18 cellular contexts compared by ENCODE assay signal in the genomic region with DNA sequence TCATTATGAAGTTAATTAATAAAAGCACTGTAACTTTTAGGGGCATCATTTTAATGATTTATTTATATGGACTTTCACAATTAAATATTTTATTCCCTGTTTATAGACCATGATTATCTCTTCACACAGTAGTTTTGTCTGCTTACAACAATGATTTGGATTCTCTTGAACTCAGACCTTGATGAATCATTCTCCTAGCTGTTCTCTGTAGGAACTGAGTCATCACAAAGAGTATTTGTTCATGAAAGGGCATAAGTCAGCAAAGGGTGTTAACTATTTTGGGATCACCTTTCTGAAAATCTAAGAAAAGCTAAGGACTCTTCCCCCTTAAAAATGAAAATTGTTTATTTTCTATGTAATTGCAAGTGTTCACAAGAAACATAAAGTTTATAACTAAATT.
DNase-seq lines count a peak whose midpoint lies in the region; ATAC-seq and TF ChIP-seq lines count a peak whose summit lies in the region.
"Had no signal": no experiment of that assay in that cellular context is flagged by ENCODE, and none has a peak within 500 bp of the region (broad histone marks: within the 10 kb centered on the region; RNA-seq: fewer than 3 reads in every experiment).

No MANE protein-coding gene starts in this region.

- TF ChIP-seq CTCF in foreskin keratinocyte (conservative IDR thresholded peaks at IDR 0.05): no peak

- H3K4me3 ChIP-seq in adipocyte (ENCODE audit: low read length): no peak overlapping the region

- ATAC-seq in foreskin keratinocyte (peak; percentile 90), HG02970 (IDR thresholded peaks at IDR 0.05; ENCODE audit: low FRiP score, unreplicated experiment) (no peak), GM21367 (IDR thresholded peaks at IDR 0.05; ENCODE audit: unreplicated experiment) (no peak)
- ATAC-seq: activated CD4-positive, CD25-positive, alpha-beta regulatory T cell treated with anti-CD3 and anti-CD28 coated beads, Interleukin-2, amount 50 U/mL, for 24 hours; stimulated activated naive B cell treated with anti-CD40 and anti-IgM and Interleukin-4, amounts not matched to agents 10 μg/mL and 1 μg/mL and 100 μg/mL, for 72 hours had no signal

- no peak overlapping the region for H3K27ac ChIP-seq in foreskin keratinocyte

- DNase-seq in AG20443 (ENCODE audit: low spot score) (peak; percentile 9), HS-5 (ENCODE audit: low read depth) (peak; percentile 37), adipocyte (ENCODE audit: low read depth) (peak; percentile 35), foreskin keratinocyte (peak; percentile 51 to 72), NCI-H510A treated with DMSO at 0.1 percent for 48 hours (lab: John Stamatoyannopoulos, UW) (no peak), inferior parietal cortex (ENCODE audit: extremely low spot score) (no peak)
- DNase-seq: activated CD8-positive, alpha-beta memory T cell treated with anti-CD3 and anti-CD28 coated beads, Interleukin-2, amount 50 U/mL, for 4 hours; activated naive CD4-positive, alpha-beta T cell treated with Interleukin-2 at 50 U/mL for 16 hours; AML-193; caudate nucleus; DMS 273 treated with DMSO at 0.1 percent for 48 hours; head of caudate nucleus; NCI-H1436; small intestine; stimulated activated naive B cell treated with anti-CD40 and anti-IgM and Interleukin-4, amounts not matched to agents 10 μg/mL and 1 μg/mL and 100 μg/mL, for 72 hours had no signal

- H3K9ac ChIP-seq in adipocyte (ENCODE audit: low read length): no peak overlapping the region

- peaks cover 34% of the 10 kb centered on the region for H3K4me1 ChIP-seq in adipocyte (ENCODE audit: control insufficient read depth, insufficient read depth, low read length)
- peaks cover 18% of the 10 kb centered on the region for H3K4me1 ChIP-seq in foreskin keratinocyte

- H3K36me3 ChIP-seq in adipocyte (ENCODE audit: control insufficient read depth, insufficient read depth, low read length, severe bottlenecking): no peaks in the 10 kb centered on the region

- H3K9me3 ChIP-seq in adipocyte (ENCODE audit: control insufficient read depth, low read length): no peaks in the 10 kb centered on the region

- H3K27me3 ChIP-seq in adipocyte (replicated peaks; ENCODE audit: control insufficient read depth, insufficient read depth, low read length) (no peaks in the 10 kb centered on the region), foreskin keratinocyte (no peaks in the 10 kb centered on the region)

Comparison
In these comparisons a context has a peak if more than half of its experiments do, and no peak if none do; other contexts are left out.
1. DNase-seq: peak in AG20443 (single experiment), HS-5 (single experiment), adipocyte (single experiment) and foreskin keratinocyte (2 of 2); none in NCI-H510A treated with DMSO at 0.1 percent for 48 hours (single experiment) and inferior parietal cortex (single experiment).